In the genomic region with DNA sequence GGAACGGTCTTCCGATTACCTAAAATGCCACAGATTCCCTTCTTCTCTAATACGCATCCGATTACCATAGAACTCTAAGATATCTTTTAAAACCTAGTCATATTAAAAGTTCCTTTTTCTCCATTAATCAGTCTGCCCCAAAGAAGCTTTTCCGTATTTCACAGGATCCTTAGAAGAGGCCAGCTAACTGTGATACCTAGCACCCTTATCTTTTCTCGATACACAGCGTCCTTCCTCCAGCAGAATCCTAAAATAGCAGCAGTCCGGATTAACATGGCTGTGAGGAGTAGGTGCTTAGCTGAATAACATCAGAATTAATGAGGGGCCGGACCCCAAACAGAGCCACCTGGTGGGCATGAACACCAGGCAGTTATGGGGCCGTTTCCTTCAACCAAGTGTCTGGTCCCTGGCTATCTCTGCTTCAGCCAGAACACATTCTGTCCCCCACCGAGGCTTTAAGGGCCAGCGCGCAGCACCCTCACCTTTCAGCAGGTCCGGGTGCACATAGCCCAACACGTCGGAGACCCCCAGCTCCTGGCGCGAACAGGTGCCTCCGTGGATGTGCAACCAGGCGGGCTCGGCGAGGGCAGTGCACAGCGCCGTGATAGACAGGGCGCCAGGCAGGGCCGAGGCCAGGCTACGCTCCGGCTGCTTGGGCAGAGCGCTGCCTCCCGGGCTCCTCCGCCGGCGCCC, we compare ENCODE assay signal across 8 cellular contexts. TPM values are rescaled to one million over a fixed set of nuclear protein-coding genes. Genes with fewer than 3 reads are reported as not detected.
DNase-seq lines count a peak whose midpoint lies in the region; ATAC-seq and TF ChIP-seq lines count a peak whose summit lies in the region.

No MANE protein-coding gene starts in this region.

- H3F3A ChIP-seq in MM.1S (ENCODE audit: insufficient read depth, low read length), result peaks cover 22% of the 10 kb centered on the region

- ATAC-seq in activated B cell treated with CpG ODN at 0.5 μM for 24 hours (ENCODE audit: low read depth) (peak; percentile 0), natural killer cell (peak in 1 of 3 donors; percentile 0), HG03378 (IDR thresholded peaks at IDR 0.05; ENCODE audit: unreplicated experiment) (no peak)

- H3K27ac Mint-ChIP-seq in activated B cell treated with CpG ODN at 0.5 μM for 24 hours (peak overlapping the region; percentile 65), natural killer cell (peak overlapping the region; percentile 92)

- H4K20me1 ChIP-seq in MM.1S (ENCODE audit: insufficient read depth, low read length), result no peaks in the 10 kb centered on the region

- H3K36me3 ChIP-seq in MM.1S (replicated peaks; ENCODE audit: insufficient read depth, low read length), result peaks cover 11% of the 10 kb centered on the region; the same call in 1 of the 2 replicates

- intact Hi-C loops in activated B cell treated with CpG ODN at 0.5 μM for 24 hours (cut with micrococcal nuclease), result loop anchor here (1.0 to 10.0 kb wide), 8 partner anchors 9 to 552 kb away; a partner anchor contains a TSS
- intact Hi-C loops in natural killer cell (cut with micrococcal nuclease), result loop anchor here (2.0 to 10.0 kb wide), 4 partner anchors 57 to 242 kb away; a partner anchor contains a TSS

- peak overlapping the region; percentile 91 for H3K4me2 ChIP-seq in MM.1S (ENCODE audit: low read depth, low read length)

- H3K4me1 ChIP-seq in MM.1S (ENCODE audit: low read length), result peaks cover 39% of the 10 kb centered on the region

- H3K4me3 Mint-ChIP-seq in activated B cell treated with CpG ODN at 0.5 μM for 24 hours, result peak overlapping the region; percentile 86
- peak overlapping the region; percentile 87 for H3K4me3 Mint-ChIP-seq in natural killer cell

- in situ Hi-C loops in GM13977 (cut with MboI; ENCODE audit: low pct_unique_long_range_greater_than_20kb, low sequenced_read_pairs, unreplicated experiment), result no loop called here

- H2AFZ ChIP-seq in MM.1S (ENCODE audit: low read length), result no peak overlapping the region

- H3K9me2 ChIP-seq in MM.1S (replicated peaks; ENCODE audit: insufficient read depth, low read length), result no peaks in the 10 kb centered on the region

- H3K9me3 Mint-ChIP-seq in activated B cell treated with CpG ODN at 0.5 μM for 24 hours, result no peaks in the 10 kb centered on the region
- no peaks in the 10 kb centered on the region for H3K9me3 Mint-ChIP-seq in natural killer cell

- H3K9me3 ChIP-seq in MM.1S (replicated peaks; ENCODE audit: insufficient read depth, low read length), result no peaks in the 10 kb centered on the region

- DNase-seq in AG09309 (ENCODE audit: low read depth) (no peak), GM13977 (ENCODE audit: low spot score) (peak; percentile 77), MM.1S (peak; percentile 37), activated B cell treated with CpG ODN at 0.5 μM for 24 hours (no peak), epithelial cell of proximal tubule (ENCODE audit: low read depth) (no peak), natural killer cell (peak; percentile 42), NCI-H345 treated with DMSO at 0.1 percent for 48 hours (lab: John Stamatoyannopoulos, UW; ENCODE audit: unreplicated experiment) (no peak)

- H3K36me3 Mint-ChIP-seq in activated B cell treated with CpG ODN at 0.5 μM for 24 hours (ENCODE audit: low read depth), result peaks cover 61% of the 10 kb centered on the region
- peaks cover 8% of the 10 kb centered on the region for H3K36me3 Mint-ChIP-seq in natural killer cell

- no peak overlapping the region for H3K27ac ChIP-seq in MM.1S (ENCODE audit: low read length)

- TF ChIP-seq CTCF in AG09309 (IDR thresholded peaks at IDR 0.05; ENCODE audit: control insufficient read depth, insufficient read depth, low read depth, low read length, missing control alignments) (peak; percentile 57), GM13977 (IDR thresholded peaks at IDR 0.05; ENCODE audit: extremely low read depth, insufficient read depth, missing control alignments) (peak; percentile 58), MM.1S (IDR thresholded peaks at IDR 0.05; ENCODE audit: low read length) (peak; percentile 52), activated B cell treated with CpG ODN at 0.5 μM for 24 hours (IDR thresholded peaks at IDR 0.05) (no peak), epithelial cell of proximal tubule (conservative IDR thresholded peaks at IDR 0.05; ENCODE audit: low read depth, low read length) (peak; percentile 58), natural killer cell (IDR thresholded peaks at IDR 0.05) (peak; percentile 24)

- H3K4me3 ChIP-seq in AG09309 (ENCODE audit: control insufficient read depth, low read depth, low read length) (peak overlapping the region; percentile 100), MM.1S (ENCODE audit: low read length) (peak overlapping the region; percentile 100), epithelial cell of proximal tubule (ENCODE audit: low read depth, low read length) (peak overlapping the region; percentile 88)

- peaks cover 87% of the 10 kb centered on the region for H3K79me2 ChIP-seq in MM.1S (ENCODE audit: low read length)

- peaks cover 57% of the 10 kb centered on the region for H3K4me1 Mint-ChIP-seq in activated B cell treated with CpG ODN at 0.5 μM for 24 hours
- peaks cover 51 to 58% of the 10 kb centered on the region in 2 donors for H3K4me1 Mint-ChIP-seq in natural killer cell

- H3K27me3 Mint-ChIP-seq in activated B cell treated with CpG ODN at 0.5 μM for 24 hours (no peaks in the 10 kb centered on the region), natural killer cell (ENCODE audit: low read depth in 2 of 2) (no peaks in the 10 kb centered on the region)

- POLR2A ChIA-PET in activated B cell treated with CpG ODN at 0.5 μM for 24 hours (lab: Charles Lee), result interaction anchor here (0.5 to 2.7 kb wide), 15 partner anchors 9 to 272 kb away, joined by 3 to 24 read pairs (median 5); a partner anchor contains a TSS

- CTCF ChIA-PET in activated B cell treated with CpG ODN at 0.5 μM for 24 hours (lab: Charles Lee), result interaction anchor here (0.7 to 2.4 kb wide), 13 partner anchors 8 to 272 kb away, joined by 3 to 10 read pairs (median 4); a partner anchor contains a TSS

- H3K9ac ChIP-seq in MM.1S (ENCODE audit: low read length), result peak overlapping the region; percentile 87

- H3K27me3 ChIP-seq in MM.1S (replicated peaks; ENCODE audit: insufficient read depth, low read length), result no peaks in the 10 kb centered on the region

RNA-seq across cellular contexts. Expression of a gene that starts 1.0 kb away (rescaled TPM):
- total RNA-seq in activated B cell treated with CpG ODN at 0.5 μM for 24 hours (36.6 and 43.2 TPM in 2 replicates), epithelial cell of proximal tubule (21.3 and 25.9 TPM in 2 replicates), natural killer cell (10 to 100 TPM; 49.8 to 59.3 (median 54.5) TPM)

RNA-seq across cellular contexts. Expression of a gene that starts 1.2 kb away (rescaled TPM):
- total RNA-seq in activated B cell treated with CpG ODN at 0.5 μM for 24 hours (65.6 and 71.6 TPM in 2 replicates), epithelial cell of proximal tubule (110 and 155 TPM in 2 replicates), natural killer cell (100 to 1,000 TPM in 2 of 3 donors, 10 to 100 TPM in 1; 74.9 to 109 (median 106) TPM)

RNA-seq across cellular contexts. Expression of a gene that starts 40.5 kb away (rescaled TPM):
- 185 and 208 TPM in 2 replicates for total RNA-seq in activated B cell treated with CpG ODN at 0.5 μM for 24 hours
- 77.2 and 88.9 TPM in 2 replicates for total RNA-seq in epithelial cell of proximal tubule
- 100 to 1,000 TPM; 207 to 236 (median 228) TPM for total RNA-seq in natural killer cell

RNA-seq across cellular contexts. Expression of a gene that starts 56.2 kb away (rescaled TPM):
- 148 and 158 TPM in 2 replicates for total RNA-seq in activated B cell treated with CpG ODN at 0.5 μM for 24 hours
- total RNA-seq in epithelial cell of proximal tubule, result 99.2 and 143 TPM in 2 replicates
- total RNA-seq in natural killer cell, result 100 to 1,000 TPM in 1 of 3 donors, 10 to 100 TPM in 2; 62.6 to 106 (median 86.1) TPM

Comparison
In these comparisons a context has a peak if more than half of its experiments do, and no peak if none do; other contexts are left out.
1. DNase-seq: peak in GM13977 (single experiment), MM.1S (single experiment) and natural killer cell (single experiment); none in AG09309 (single experiment), activated B cell treated with CpG ODN at 0.5 μM for 24 hours (single experiment), epithelial cell of proximal tubule (single experiment) and NCI-H345 treated with DMSO at 0.1 percent for 48 hours (single experiment).
2. Peak in every context shown above with its lines, with median percentiles within 50 percentile points of each other: H3K4me3 ChIP-seq.